In genomic region chr16:11639925-11640899, GRCh38 we compare ENCODE assay signal across 8 cellular contexts. TPM values are rescaled to one million over a fixed set of nuclear protein-coding genes. Genes with fewer than 3 reads are reported as not detected.
DNase-seq lines count a peak whose midpoint lies in the region; ATAC-seq and TF ChIP-seq lines count a peak whose summit lies in the region.

No MANE protein-coding gene starts in this region.

- peak overlapping the region; percentile 30 for H2AFZ ChIP-seq in osteoblast (ENCODE audit: low read length)

- no peak for TF ChIP-seq CTCF in osteoblast (IDR thresholded peaks at IDR 0.05; ENCODE audit: extremely low read depth, low read depth, low read length)
- TF ChIP-seq CTCF in GM13977 (IDR thresholded peaks at IDR 0.05; ENCODE audit: extremely low read depth, insufficient read depth, missing control alignments): no peak

- H3K4me1 ChIP-seq in osteoblast (ENCODE audit: insufficient read depth, low read length): peaks cover 20% of the 10 kb centered on the region

- H3K9me3 ChIP-seq in osteoblast (ENCODE audit: low read depth, low read length): no peaks in the 10 kb centered on the region

- H3K27ac ChIP-seq in osteoblast (ENCODE audit: low read depth, low read length): peak overlapping the region; percentile 100

- no peaks in the 10 kb centered on the region for H3K9me3 Mint-ChIP-seq in activated T-helper 17 cell treated with anti-CD3 and anti-CD28 coated beads, Interleukin-2, amount 50 U/mL, for 72 hours
- H3K9me3 Mint-ChIP-seq in activated CD8-positive, alpha-beta memory T cell treated with anti-CD3 and anti-CD28 coated beads, Interleukin-2, amount 10 ng/mL, durations not matched to agents 7 days and 5 days (ENCODE audit: low read depth): no peaks in the 10 kb centered on the region

- intact Hi-C loops in head of caudate nucleus (cut with DNase I): loop anchor here (2.0 to 5.0 kb wide), 2 partner anchors 105 to 233 kb away; no protein-coding TSS in a partner anchor

- no peaks in the 10 kb centered on the region for H3K36me3 Mint-ChIP-seq in activated T-helper 17 cell treated with anti-CD3 and anti-CD28 coated beads, Interleukin-2, amount 50 U/mL, for 72 hours (ENCODE audit: low read depth)
- H3K36me3 Mint-ChIP-seq in activated CD8-positive, alpha-beta memory T cell treated with anti-CD3 and anti-CD28 coated beads, Interleukin-2, amount 10 ng/mL, durations not matched to agents 7 days and 5 days: no peaks in the 10 kb centered on the region

- H3K27me3 ChIP-seq in osteoblast (ENCODE audit: insufficient read depth, low read length): no peaks in the 10 kb centered on the region

- peak overlapping the region; percentile 36 for H3K4me3 ChIP-seq in osteoblast (ENCODE audit: insufficient read depth, low read length)

- H3K27me3 Mint-ChIP-seq in activated T-helper 17 cell treated with anti-CD3 and anti-CD28 coated beads, Interleukin-2, amount 50 U/mL, for 72 hours: peaks cover 4% of the 10 kb centered on the region
- H3K27me3 Mint-ChIP-seq in activated CD8-positive, alpha-beta memory T cell treated with anti-CD3 and anti-CD28 coated beads, Interleukin-2, amount 10 ng/mL, durations not matched to agents 7 days and 5 days: peaks cover 4% of the 10 kb centered on the region

- H3K4me3 Mint-ChIP-seq in activated T-helper 17 cell treated with anti-CD3 and anti-CD28 coated beads, Interleukin-2, amount 50 U/mL, for 72 hours: no peak overlapping the region
- H3K4me3 Mint-ChIP-seq in activated CD8-positive, alpha-beta memory T cell treated with anti-CD3 and anti-CD28 coated beads, Interleukin-2, amount 10 ng/mL, durations not matched to agents 7 days and 5 days: no peak overlapping the region

- CTCF ChIA-PET in activated CD8-positive, alpha-beta memory T cell treated with anti-CD3 and anti-CD28 coated beads, Interleukin-2, amount 10 ng/mL, durations not matched to agents 7 days and 5 days (lab: Charles Lee): interaction anchor here (0.7 to 9.1 kb wide), 20 partner anchors 10 to 669 kb away, joined by 3 to 147 read pairs (median 5); partner anchors contain the start of gene LITAF

- no peaks in the 10 kb centered on the region for H3K36me3 ChIP-seq in osteoblast (ENCODE audit: insufficient read depth, low read length)

- ATAC-seq in activated T-helper 17 cell treated with anti-CD3 and anti-CD28 coated beads, Interleukin-2, amount 50 U/mL, for 72 hours (replicated peaks): peak; percentile 21
- no peak for ATAC-seq in activated CD8-positive, alpha-beta memory T cell treated with anti-CD3 and anti-CD28 coated beads, Interleukin-2, amount 10 ng/mL, durations not matched to agents 7 days and 5 days
- ATAC-seq in activated CD4-positive, CD25-positive, alpha-beta regulatory T cell treated with anti-CD3 and anti-CD28 coated beads, Interleukin-2, amount 50 U/mL, for 24 hours: no peak

- no peaks in the 10 kb centered on the region for H3K4me1 Mint-ChIP-seq in activated T-helper 17 cell treated with anti-CD3 and anti-CD28 coated beads, Interleukin-2, amount 50 U/mL, for 72 hours
- peaks cover 2% of the 10 kb centered on the region for H3K4me1 Mint-ChIP-seq in activated CD8-positive, alpha-beta memory T cell treated with anti-CD3 and anti-CD28 coated beads, Interleukin-2, amount 10 ng/mL, durations not matched to agents 7 days and 5 days

- H4K20me1 ChIP-seq in osteoblast (ENCODE audit: insufficient read depth, low read length): no peaks in the 10 kb centered on the region

- DNase-seq in COLO668 (lab: John Stamatoyannopoulos, UW; ENCODE audit: unreplicated experiment) (peak; percentile 71), NCI-H1105 (lab: John Stamatoyannopoulos, UW) (peak; percentile 36), head of caudate nucleus (peak; percentile 51 to 92 (median 76)), osteoblast (ENCODE audit: insufficient read length, low spot score, missing footprints) (peak; percentile 86), GM13977 (ENCODE audit: low spot score) (no peak)
- DNase-seq in activated CD8-positive, alpha-beta memory T cell treated with anti-CD3 and anti-CD28 coated beads, Interleukin-2, amount 10 ng/mL, durations not matched to agents 7 days and 5 days: no peak

- H3K4me2 ChIP-seq in osteoblast (ENCODE audit: insufficient read depth, low read length): peak overlapping the region; percentile 59

- no peak overlapping the region for H3K27ac Mint-ChIP-seq in activated T-helper 17 cell treated with anti-CD3 and anti-CD28 coated beads, Interleukin-2, amount 50 U/mL, for 72 hours
- H3K27ac Mint-ChIP-seq in activated CD8-positive, alpha-beta memory T cell treated with anti-CD3 and anti-CD28 coated beads, Interleukin-2, amount 10 ng/mL, durations not matched to agents 7 days and 5 days: no peak overlapping the region

- no peaks in the 10 kb centered on the region for H3K79me2 ChIP-seq in osteoblast (ENCODE audit: insufficient read depth, low read length)

- in situ Hi-C loops in GM13977 (cut with MboI; ENCODE audit: low pct_unique_long_range_greater_than_20kb, low sequenced_read_pairs, unreplicated experiment): loop anchor here (10.0 kb wide), 1 partner anchor 105 kb away; no protein-coding TSS in a partner anchor

RNA-seq across cellular contexts. Expression of gene SNN, which starts 28.0 kb away (rescaled TPM):
- total RNA-seq in activated T-helper 17 cell treated with anti-CD3 and anti-CD28 coated beads, Interleukin-2, amount 50 U/mL, for 72 hours: 1 to 10 TPM; 3.3 to 4.9 TPM
- total RNA-seq in osteoblast: 13.0 and 13.8 TPM in 2 replicates
- total RNA-seq in activated CD8-positive, alpha-beta memory T cell treated with anti-CD3 and anti-CD28 coated beads, Interleukin-2, amount 10 ng/mL, durations not matched to agents 7 days and 5 days: 1 to 10 TPM; 3.0 to 4.0 TPM

RNA-seq across cellular contexts. Expression of gene LITAF, which starts 53.5 kb away (rescaled TPM):
- 10 to 100 TPM; 66.0 to 82.9 TPM for total RNA-seq in activated T-helper 17 cell treated with anti-CD3 and anti-CD28 coated beads, Interleukin-2, amount 50 U/mL, for 72 hours
- 33.3 and 38.6 TPM in 2 replicates for total RNA-seq in osteoblast
- total RNA-seq in activated CD8-positive, alpha-beta memory T cell treated with anti-CD3 and anti-CD28 coated beads, Interleukin-2, amount 10 ng/mL, durations not matched to agents 7 days and 5 days: 100 to 1,000 TPM in 1 of 2 experiments, 10 to 100 TPM in 1; 91.4 to 155 TPM

Comparison
In these comparisons a context has a peak if more than half of its experiments do, and no peak if none do; other contexts are left out.
1. DNase-seq: peak in COLO668 (single experiment), NCI-H1105 (single experiment), head of caudate nucleus (42 of 42) and osteoblast (single experiment); none in GM13977 (single experiment) and activated CD8-positive, alpha-beta memory T cell treated with anti-CD3 and anti-CD28 coated beads, Interleukin-2, amount 10 ng/mL, durations not matched to agents 7 days and 5 days (single experiment).